In the genomic region with DNA sequence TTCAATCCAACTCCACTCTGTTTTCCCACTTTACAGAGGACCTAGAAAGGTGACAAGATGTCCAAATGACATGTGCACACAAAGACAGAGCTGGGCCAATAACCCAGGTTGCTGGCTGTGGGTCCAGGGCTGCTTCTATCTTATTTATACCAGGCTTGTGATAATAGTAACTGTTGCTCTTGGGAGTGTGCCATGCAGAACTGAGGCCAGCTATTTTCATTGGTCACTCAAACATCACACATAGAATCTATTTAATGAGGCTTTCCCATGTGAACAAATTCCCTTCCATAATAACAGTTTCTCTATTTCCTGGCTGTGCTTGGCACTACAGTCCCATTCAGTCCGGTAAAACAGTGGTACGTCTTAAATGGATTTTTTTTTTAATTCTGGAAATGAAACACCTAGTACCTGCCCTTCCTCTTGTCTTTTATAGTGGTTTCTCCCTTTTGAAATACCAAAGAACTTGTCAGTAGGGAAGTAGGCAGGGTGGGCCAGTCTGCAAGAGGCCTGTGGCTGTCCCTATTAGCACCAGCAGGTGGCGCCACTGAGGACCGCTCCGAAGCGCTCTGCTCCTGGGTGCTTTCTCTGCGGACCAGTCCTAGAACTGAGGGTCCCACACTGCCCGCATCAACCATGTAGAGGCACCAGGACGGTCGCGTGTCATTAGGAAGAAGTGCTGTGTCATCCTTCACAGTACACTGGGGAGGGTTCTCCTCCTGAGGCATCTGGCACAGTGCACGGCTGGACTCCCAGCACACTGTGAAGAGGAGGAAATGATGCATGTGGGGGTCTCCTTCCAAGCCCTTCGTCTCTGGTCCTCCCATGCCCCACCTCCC, we compare ENCODE assay signal across 9 cellular contexts. TPM values are rescaled to one million over a fixed set of nuclear protein-coding genes. Genes with fewer than 3 reads are reported as not detected.
DNase-seq lines count a peak whose midpoint lies in the region; ATAC-seq and TF ChIP-seq lines count a peak whose summit lies in the region.
"Had no signal": no experiment of that assay in that cellular context is flagged by ENCODE, and none has a peak within 500 bp of the region (broad histone marks: within the 10 kb centered on the region; RNA-seq: fewer than 3 reads in every experiment).

No MANE protein-coding gene starts in this region.

- TF ChIP-seq POLR2A in esophagus muscularis mucosa (IDR thresholded peaks at IDR 0.05; ENCODE audit: low read depth) = no peak
- no peak for TF ChIP-seq POLR2A in thyroid gland (IDR thresholded peaks at IDR 0.05)

- no peak overlapping the region for H3K4me3 Mint-ChIP-seq in CD4-positive, CD25-positive, alpha-beta regulatory T cell
- H3K4me3 Mint-ChIP-seq: IgD-negative memory B cell had no signal

- no peak for TF ChIP-seq EP300 in esophagus muscularis mucosa (IDR thresholded peaks at IDR 0.05)

- DNase-seq in CD4-positive, CD25-positive, alpha-beta regulatory T cell = peak; percentile 28 to 60 (median 36)
- DNase-seq in NOMO-1 treated with dmso at 0.1 percent for 144 hours (lab: John Stamatoyannopoulos, UW; ENCODE audit: unreplicated experiment) = peak; percentile 31
- peak; percentile 48 for DNase-seq in activated T-cell treated with anti-CD3 and anti-CD28 coated beads for 1 hour (ENCODE audit: low read depth)
- peak; percentile 90 for DNase-seq in esophagus muscularis mucosa (ENCODE audit: extremely low spot score)
- peak; percentile 41 to 51 for DNase-seq in thyroid gland

- no peaks in the 10 kb centered on the region for H3K9me3 Mint-ChIP-seq in CD4-positive, CD25-positive, alpha-beta regulatory T cell
- H3K9me3 Mint-ChIP-seq: IgD-negative memory B cell had no signal

- TF ChIP-seq CTCF in esophagus muscularis mucosa (IDR thresholded peaks at IDR 0.05) (peak; percentile 73 to 95 (median 76)), neutrophil (IDR thresholded peaks at IDR 0.05) (peak; percentile 81), thyroid gland (IDR thresholded peaks at IDR 0.05) (peak; percentile 40 to 86 (median 55))

- no peaks in the 10 kb centered on the region for H3K27me3 ChIP-seq in CD4-positive, CD25-positive, alpha-beta regulatory T cell (ENCODE audit: control insufficient read depth, insufficient read depth, low read length)
- H3K27me3 ChIP-seq in esophagus muscularis mucosa (no peaks in the 10 kb centered on the region), neutrophil (no peaks in the 10 kb centered on the region), thyroid gland (no peaks in the 10 kb centered on the region)

- peak; percentile 25 to 54 for ATAC-seq in CD4-positive, CD25-positive, alpha-beta regulatory T cell (ENCODE audit: low read depth in 2 of 2)
- ATAC-seq in GM21723 (IDR thresholded peaks at IDR 0.05; ENCODE audit: unreplicated experiment) = peak; percentile 51
- ATAC-seq in HG02571 (IDR thresholded peaks at IDR 0.05; ENCODE audit: unreplicated experiment) = no peak

- no peaks in the 10 kb centered on the region for H3K27me3 Mint-ChIP-seq in CD4-positive, CD25-positive, alpha-beta regulatory T cell

- no peaks in the 10 kb centered on the region for H3K36me3 Mint-ChIP-seq in CD4-positive, CD25-positive, alpha-beta regulatory T cell

- H3K4me3 ChIP-seq in CD4-positive, CD25-positive, alpha-beta regulatory T cell (ENCODE audit: low read depth, low read length) = no peak overlapping the region
- peak overlapping the region in 2 of 4 donors; percentile 4 to 6 for H3K4me3 ChIP-seq in esophagus muscularis mucosa
- no peak overlapping the region for H3K4me3 ChIP-seq in neutrophil (ENCODE audit: low read depth in 1 of 2, low read length in 1 of 2)
- no peak overlapping the region for H3K4me3 ChIP-seq in thyroid gland (replicated peaks in 1 of 3)

- no peaks in the 10 kb centered on the region for H3K9me3 ChIP-seq in CD4-positive, CD25-positive, alpha-beta regulatory T cell (ENCODE audit: control insufficient read depth in 2 of 2, low read length in 2 of 2)
- no peaks in the 10 kb centered on the region for H3K9me3 ChIP-seq in esophagus muscularis mucosa
- H3K9me3 ChIP-seq in neutrophil = no peaks in the 10 kb centered on the region
- no peaks in the 10 kb centered on the region for H3K9me3 ChIP-seq in thyroid gland

- peaks cover 0 to 2% (median under 1%) of the 10 kb centered on the region in 4 donors for H3K4me1 Mint-ChIP-seq in CD4-positive, CD25-positive, alpha-beta regulatory T cell
- H3K4me1 Mint-ChIP-seq: IgD-negative memory B cell had no signal

- H3K27ac ChIP-seq in CD4-positive, CD25-positive, alpha-beta regulatory T cell (ENCODE audit: insufficient read depth, low read length, poor library complexity, severe bottlenecking) = no peak overlapping the region
- H3K27ac ChIP-seq in esophagus muscularis mucosa (replicated peaks in 1 of 4) = peak overlapping the region; percentile 64 to 74 (median 72)
- H3K27ac ChIP-seq in neutrophil = no peak overlapping the region
- H3K27ac ChIP-seq in thyroid gland = no peak overlapping the region

- H3K4me1 ChIP-seq in CD4-positive, CD25-positive, alpha-beta regulatory T cell (ENCODE audit: control insufficient read depth, insufficient read depth, low read length, poor library complexity, severe bottlenecking) = no peaks in the 10 kb centered on the region
- peaks cover 37 to 72% (median 68%) of the 10 kb centered on the region in 4 donors for H3K4me1 ChIP-seq in esophagus muscularis mucosa
- H3K4me1 ChIP-seq in neutrophil (ENCODE audit: control insufficient read depth in 1 of 2, insufficient read depth in 1 of 2, low read depth in 1 of 2, low read length in 1 of 2) = peaks cover 3 to 6% of the 10 kb centered on the region in 2 experiments
- H3K4me1 ChIP-seq in thyroid gland = peaks cover 5 to 16% of the 10 kb centered on the region in 2 donors

- no peak overlapping the region for H3K27ac Mint-ChIP-seq in CD4-positive, CD25-positive, alpha-beta regulatory T cell
- H3K27ac Mint-ChIP-seq: IgD-negative memory B cell had no signal

- 43% methylated on average over 9 of the region's 13 CpGs for WGBS in esophagus muscularis mucosa
- 39 to 52% methylated on average over 9 to 13 of the region's 13 CpGs for WGBS in thyroid gland, 2 donors

- intact Hi-C loops in esophagus muscularis mucosa (cut with DNase I) = loop anchor here (5.0 kb wide), 3 partner anchors 63 to 262 kb away; a partner anchor contains a TSS
- intact Hi-C loops in thyroid gland (cut with DNase I) = loop anchor here (10.0 kb wide), 2 partner anchors 260 to 360 kb away; a partner anchor contains a TSS

- peaks cover 2% of the 10 kb centered on the region for H3K36me3 ChIP-seq in CD4-positive, CD25-positive, alpha-beta regulatory T cell (ENCODE audit: control insufficient read depth, insufficient read depth, low read length)
- peaks cover 0 to 43% (median 12%) of the 10 kb centered on the region in 4 donors for H3K36me3 ChIP-seq in esophagus muscularis mucosa
- H3K36me3 ChIP-seq in neutrophil = no peaks in the 10 kb centered on the region
- no peaks in the 10 kb centered on the region for H3K36me3 ChIP-seq in thyroid gland

RNA-seq across cellular contexts. Expression of a gene that starts 52.1 kb away (rescaled TPM):
- total RNA-seq in CD4-positive, CD25-positive, alpha-beta regulatory T cell = not detected
- not detected for polyA plus RNA-seq in CD4-positive, CD25-positive, alpha-beta regulatory T cell
- total RNA-seq in esophagus muscularis mucosa (10 to 100 TPM; 19.5 to 46.7 (median 22.9) TPM), thyroid gland (1 to 10 TPM; 1.4 to 3.2 (median 2.3) TPM)
- polyA plus RNA-seq: IgD-negative memory B cell had no signal

Comparison
In these comparisons a context has a peak if more than half of its experiments do, and no peak if none do; other contexts are left out.
1. DNase-seq: peak in every context shown above with its lines; median percentile 90 in esophagus muscularis mucosa; 48 in activated T-cell treated with anti-CD3 and anti-CD28 coated beads for 1 hour; 46 in thyroid gland; 36 in CD4-positive, CD25-positive, alpha-beta regulatory T cell; 31 in NOMO-1 treated with dmso at 0.1 percent for 144 hours.
2. H3K27ac ChIP-seq: peak in esophagus muscularis mucosa (4 of 4); none in CD4-positive, CD25-positive, alpha-beta regulatory T cell (single experiment), neutrophil (single experiment) and thyroid gland (0 of 3).
3. RNA of a gene that starts 52.1 kb away (total RNA-seq): 19.5 to 46.7 TPM in esophagus muscularis mucosa; 1.4 to 3.2 TPM in thyroid gland and not detected in CD4-positive, CD25-positive, alpha-beta regulatory T cell (single experiment); every median in the first group is over 4 times any median in the second.
4. Peak in every context shown above with its lines, with median percentiles within 50 percentile points of each other: CTCF ChIP-seq.